Comparison of ENCODE assay signal across 16 cellular contexts in the genomic region with DNA sequence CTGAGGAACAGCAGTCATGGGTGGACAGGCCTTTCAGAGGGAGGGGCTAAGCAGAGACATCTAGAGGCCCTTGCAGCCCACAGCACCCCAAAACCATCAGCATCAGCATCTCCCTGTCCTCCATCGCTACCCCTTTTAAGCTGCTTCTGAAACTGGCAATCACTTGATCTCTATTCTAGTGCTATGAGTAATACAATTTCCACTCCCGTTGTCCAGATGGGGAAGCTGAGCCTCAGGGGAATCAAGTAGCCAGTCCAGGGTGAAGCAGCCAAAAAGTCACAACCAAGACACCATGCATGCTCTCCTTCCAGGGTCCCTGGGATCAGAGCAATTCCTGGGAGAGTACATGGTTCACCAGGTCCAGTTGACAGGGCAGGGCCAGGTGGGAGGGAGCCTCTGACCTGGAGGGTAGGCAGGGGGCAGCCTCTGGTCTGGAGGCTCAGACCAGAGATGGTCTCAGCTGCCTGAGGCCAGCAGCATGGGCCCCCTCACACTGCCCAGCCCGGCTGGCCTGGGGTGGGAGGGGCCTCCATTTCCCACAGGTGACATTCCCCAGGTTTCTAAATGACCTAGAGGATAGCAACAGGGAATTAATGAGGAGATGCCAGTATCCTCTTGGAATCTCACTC. TPM values are rescaled to one million over a fixed set of nuclear protein-coding genes. Genes with fewer than 3 reads are reported as not detected.
DNase-seq lines count a peak whose midpoint lies in the region; ATAC-seq, FAIRE-seq and TF ChIP-seq lines count a peak whose summit lies in the region.
"Had no signal": no experiment of that assay in that cellular context is flagged by ENCODE, and none has a peak within 500 bp of the region (broad histone marks: within the 10 kb centered on the region; RNA-seq: fewer than 3 reads in every experiment).

No MANE protein-coding gene starts in this region.

- no peak overlapping the region for H3K9ac ChIP-seq in H1 (replicated peaks in 1 of 4; ENCODE audit: extremely low read depth in 1 of 4, low read depth in 3 of 4, low read length in 3 of 4)
- peak overlapping the region; percentile 24 for H3K9ac ChIP-seq in iPS-15b (ENCODE audit: low read depth, low read length)

- intact Hi-C loops in Right ventricle myocardium inferior (cut with DNase I): no loop called here
- intact Hi-C loops in cardiac septum (cut with DNase I): loop anchor here (5.0 kb wide), 1 partner anchor 63 kb away; no protein-coding TSS in a partner anchor
- intact Hi-C loops in aorta (cut with DNase I): no loop called here

- H2BK12ac ChIP-seq in H1 (ENCODE audit: low read depth, low read length): no peak overlapping the region

- FAIRE-seq in H1 (lab: Jason Lieb, UNC) (no peak), frontal cortex (lab: Jason Lieb, UNC) (no peak)

- no peak for TF ChIP-seq EP300 in H1 (IDR thresholded peaks at IDR 0.05; ENCODE audit: borderline replicate concordance in 1 of 2, low read depth in 2 of 2, low read length in 2 of 2)

- H3K14ac ChIP-seq in H1 (ENCODE audit: insufficient read length): no peak overlapping the region

- no peak overlapping the region for H3K56ac ChIP-seq in H1 (replicated peaks; ENCODE audit: insufficient read length, low read depth, low read length)

- 0 out of 2 replicates have a peak overlapping the region, but pooled peaks have one; percentile 12 for H2BK5ac ChIP-seq in H1 (ENCODE audit: low read depth, low read length)

- no peak for ATAC-seq in Right ventricle myocardium inferior
- ATAC-seq in aorta (ENCODE audit: low FRiP score): peak; percentile 77

- H3K4me3 ChIP-seq in H1 (ENCODE audit: extremely low read depth in 1 of 4, insufficient read depth in 2 of 4, low read depth in 3 of 4, low read length in 4 of 4): no peak overlapping the region
- no peak overlapping the region for H3K4me3 ChIP-seq in iPS-15b (ENCODE audit: low read depth, low read length)
- no peak overlapping the region for H3K4me3 ChIP-seq in aorta (ENCODE audit: low read length in 2 of 2)
- H3K4me3 ChIP-seq: spleen, tibial nerve had no signal

- CTCF ChIA-PET in H1 (lab: Charles Lee; ENCODE audit: partially characterized antibody): interaction anchor here (1.2 to 3.9 kb wide), 5 partner anchors 11 to 33 kb away, joined by 3 to 14 read pairs (median 10); no protein-coding TSS in a partner anchor

- H2AK5ac ChIP-seq in H1 (ENCODE audit: low read depth, low read length): no peak overlapping the region

- peaks cover 30% of the 10 kb centered on the region for H3K79me1 ChIP-seq in H1 (ENCODE audit: low read depth, low read length)

- H3K4me2 ChIP-seq in H1 (ENCODE audit: insufficient read depth in 1 of 2, low read depth in 2 of 2, low read length in 2 of 2): no peak overlapping the region

- no peak overlapping the region for H2BK20ac ChIP-seq in H1 (ENCODE audit: low read length)

- H3K27me3 ChIP-seq in H1 (replicated peaks in 1 of 4; ENCODE audit: control insufficient read depth in 3 of 4, extremely low read depth in 1 of 4, insufficient read depth in 3 of 4, low read length in 3 of 4) (no peaks in the 10 kb centered on the region), iPS-15b (ENCODE audit: control insufficient read depth, insufficient read depth, low read length) (no peaks in the 10 kb centered on the region), aorta (ENCODE audit: control insufficient read depth in 1 of 2, insufficient read depth in 2 of 2, low read length in 1 of 2) (no peaks in the 10 kb centered on the region)
- H3K27me3 ChIP-seq: spleen, tibial nerve had no signal

- WGBS in H1 (ENCODE audit: extremely low coverage in 1 of 2, insufficient coverage in 1 of 2, insufficient read length in 1 of 2, insufficient replicate concordance in 2 of 2, low coverage in 1 of 2, low lambda C conversion rate in 2 of 2, missing lambda C conversion rate in 1 of 2), 2 experiments: 96% methylated on average over 3 of the region's 3 CpGs; no CpG with 5 or more reads in 1 of the 2 experiments
- 29 to 30% methylated on average over 3 of the region's 3 CpGs for WGBS in aorta, 2 donors

- H3K23ac ChIP-seq in H1 (ENCODE audit: insufficient read length): no peak overlapping the region

- POLR2A ChIA-PET in H1 (lab: Charles Lee; ENCODE audit: partially characterized antibody): interaction anchor here (1.1 to 5.1 kb wide), 2 partner anchors 14 to 33 kb away, joined by 3 to 22 read pairs; no protein-coding TSS in a partner anchor

- TF ChIP-seq RAD21 in H1 (IDR thresholded peaks at IDR 0.05 in 1 of 2, conservative IDR thresholded peaks at IDR 0.05 in 1 of 2; ENCODE audit: low read depth in 2 of 2, low read length in 2 of 2): no peak

- peaks cover 13 to 23% of the 10 kb centered on the region in 2 experiments for H4K20me1 ChIP-seq in H1 (replicated peaks in 1 of 2; ENCODE audit: control insufficient read depth in 1 of 2, insufficient read depth in 2 of 2, low read length in 2 of 2)

- no peak overlapping the region for H4K8ac ChIP-seq in H1 (ENCODE audit: extremely low read depth, insufficient read depth, low read length)

- no peak for TF ChIP-seq CTCF in H1 (IDR thresholded peaks at IDR 0.05; ENCODE audit: control extremely low read depth in 1 of 3, insufficient read depth in 1 of 3, low read depth in 1 of 3, low read length in 3 of 3)

- no peak for TF ChIP-seq POLR2A in H1 (IDR thresholded peaks at IDR 0.05; ENCODE audit: control extremely low read depth in 1 of 2, low read depth in 2 of 2, low read length in 2 of 2)

- H3K36me3 ChIP-seq in H1 (ENCODE audit: control insufficient read depth in 2 of 4, insufficient read depth in 4 of 4, low read length in 3 of 4) (peaks cover 3 to 9% (median 6%) of the 10 kb centered on the region in 4 experiments; a peak in 6 of 8 replicates), iPS-15b (ENCODE audit: control insufficient read depth, insufficient read depth, low read length) (peaks cover 26% of the 10 kb centered on the region), aorta (ENCODE audit: control insufficient read depth in 1 of 2, insufficient read depth in 2 of 2, low read length in 1 of 2) (no peaks in the 10 kb centered on the region)

- H3K9me3 ChIP-seq in H1 (ENCODE audit: insufficient read depth in 2 of 2, low read depth in 1 of 2, low read length in 1 of 2) (no peaks in the 10 kb centered on the region; a peak in 1 of 4 replicates), iPS-15b (ENCODE audit: control insufficient read depth, insufficient read depth, low read length) (no peaks in the 10 kb centered on the region), aorta (ENCODE audit: control insufficient read depth, low read length) (no peaks in the 10 kb centered on the region)
- H3K9me3 ChIP-seq: spleen, tibial nerve had no signal

- 0 out of 2 replicates have a peak overlapping the region, but pooled peaks have one; percentile 29 for H3K18ac ChIP-seq in H1 (ENCODE audit: extremely low read depth, low read length)

- H3K4ac ChIP-seq in H1 (replicated peaks; ENCODE audit: insufficient read length, low read depth, low read length): no peak overlapping the region

- DNase-seq in Right ventricle myocardium inferior (ENCODE audit: missing footprints) (peak; percentile 57), cardiac septum (ENCODE audit: low spot score) (no peak), H1 (ENCODE audit: low read depth in 1 of 2, low spot score in 2 of 2) (no peak), aorta (no peak), frontal cortex (ENCODE audit: low spot score in 2 of 2) (no peak), NCI-H2196 (lab: John Stamatoyannopoulos, UW; ENCODE audit: unreplicated experiment) (no peak)
- no peak for DNase-seq in stimulated activated naive CD4-positive, alpha-beta T cell (lab: John Stamatoyannopoulos, UW)
- DNase-seq: activated CD4-positive, alpha-beta memory T cell treated with anti-CD3 and anti-CD28 coated beads, Interleukin-2, amount 10 ng/mL, durations not matched to agents 7 days and 5 days; activated gamma-delta T cell treated with Interleukin-2 at 50 U/mL for 16 hours; cortex of kidney; DMS53; NCI-H1694 treated with DMSO at 0.1 percent for 48 hours; NCI-H526 treated with DMSO at 0.1 percent for 48 hours; spleen had no signal

- no peak overlapping the region for H2BK120ac ChIP-seq in H1 (replicated peaks; ENCODE audit: low read depth, low read length)

- no peak overlapping the region for H2BK15ac ChIP-seq in H1 (ENCODE audit: low read length)

- no peak overlapping the region for H4K91ac ChIP-seq in H1 (replicated peaks; ENCODE audit: insufficient read length, low read length)

- H3K23me2 ChIP-seq in H1 (ENCODE audit: low read depth, low read length): no peaks in the 10 kb centered on the region

- peaks cover 0 to 61% of the 10 kb centered on the region in 2 experiments; a peak in 3 of 4 replicates for H3K79me2 ChIP-seq in H1 (ENCODE audit: control insufficient read depth in 1 of 2, insufficient read depth in 2 of 2, low read length in 2 of 2)

- no peak overlapping the region for H4K5ac ChIP-seq in H1 (ENCODE audit: insufficient read length, low read depth, low read length)

- no peak overlapping the region for H2AFZ ChIP-seq in H1 (ENCODE audit: low read length)

- H3K27ac ChIP-seq in H1 (ENCODE audit: low read depth, low read length): no peak overlapping the region
- H3K27ac ChIP-seq in aorta (ENCODE audit: low read depth in 1 of 2, low read length in 2 of 2): no peak overlapping the region
- H3K27ac ChIP-seq: spleen had no signal

- peaks cover 0 to 8% (median 3%) of the 10 kb centered on the region in 4 experiments; a peak in 4 of 7 replicates for H3K4me1 ChIP-seq in H1 (replicated peaks in 1 of 4; ENCODE audit: control insufficient read depth in 3 of 4, insufficient read depth in 4 of 4, low read length in 3 of 4)
- H3K4me1 ChIP-seq in iPS-15b (ENCODE audit: control insufficient read depth, insufficient read depth, low read length): peaks cover 5% of the 10 kb centered on the region
- peaks cover 0 to 2% of the 10 kb centered on the region in 2 donors for H3K4me1 ChIP-seq in aorta (ENCODE audit: control insufficient read depth in 1 of 2, insufficient read depth in 2 of 2, low read length in 2 of 2)
- H3K4me1 ChIP-seq: spleen had no signal

TF ChIP-seq in H1, 55 proteins besides CTCF, POLR2A, EP300 and RAD21 (continues in another document):
- TF ChIP-seq SIX5 (IDR thresholded peaks at IDR 0.05; ENCODE audit: low read depth, low read length) (no peak), TAF1 (IDR thresholded peaks at IDR 0.05; ENCODE audit: low read depth, low read length) (no peak), SP1 (IDR thresholded peaks at IDR 0.05; ENCODE audit: low read depth, low read length) (no peak), KDM5A (IDR thresholded peaks at IDR 0.05; ENCODE audit: low read length) (no peak)

RNA-seq across cellular contexts. Expression of a gene that starts 30.0 kb away (rescaled TPM):
- 4.5 TPM for total RNA-seq in Right ventricle myocardium inferior
- total RNA-seq in cardiac septum: 5.1 TPM
- 16.5 and 17.1 TPM in 2 replicates for total RNA-seq in H1 (2021; fragmentation: NEBNext Ultra II Directional; extraction: Animal tissue kit (Norgen Biotek cat#: 25700))
- polyA plus RNA-seq in H1 (2011; rRNA removed): 22.0 and 28.6 TPM in 2 replicates
- polyA plus RNA-seq in H1 (2011; cell fraction: cytosol; rRNA removed): 19.5 TPM
- polyA plus RNA-seq in H1 (2011; cell fraction: nucleus; rRNA removed): 35.3 TPM
- 10.2 to 16.3 TPM (median 14.4 TPM) in 4 replicates for polyA plus RNA-seq in H1 (2012, experiment 1 of 2)
- 13.3 TPM for polyA plus RNA-seq in H1 (2012, experiment 2 of 2)
- polyA plus RNA-seq in H1 (2013, experiment 1 of 2): 7.5 TPM
- polyA plus RNA-seq in H1 (2013, experiment 2 of 2): 6.3 TPM
- polyA minus RNA-seq in H1 (2011; rRNA and poly(A)+ RNA removed): 17.1 and 19.3 TPM in 2 replicates
- 14.2 TPM for polyA minus RNA-seq in H1 (2011; cell fraction: cytosol; rRNA and poly(A)+ RNA removed)
- 28.4 TPM for polyA minus RNA-seq in H1 (2011; cell fraction: nucleus; rRNA and poly(A)+ RNA removed)
- 1 to 10 TPM; 6.4 to 9.2 TPM for total RNA-seq in aorta
- polyA plus RNA-seq in aorta: 1 to 10 TPM; 1.8 to 4.9 TPM
- total RNA-seq in frontal cortex: 29.3 TPM
